ENCODE assay signal across 1 cellular context in the genomic region with DNA sequence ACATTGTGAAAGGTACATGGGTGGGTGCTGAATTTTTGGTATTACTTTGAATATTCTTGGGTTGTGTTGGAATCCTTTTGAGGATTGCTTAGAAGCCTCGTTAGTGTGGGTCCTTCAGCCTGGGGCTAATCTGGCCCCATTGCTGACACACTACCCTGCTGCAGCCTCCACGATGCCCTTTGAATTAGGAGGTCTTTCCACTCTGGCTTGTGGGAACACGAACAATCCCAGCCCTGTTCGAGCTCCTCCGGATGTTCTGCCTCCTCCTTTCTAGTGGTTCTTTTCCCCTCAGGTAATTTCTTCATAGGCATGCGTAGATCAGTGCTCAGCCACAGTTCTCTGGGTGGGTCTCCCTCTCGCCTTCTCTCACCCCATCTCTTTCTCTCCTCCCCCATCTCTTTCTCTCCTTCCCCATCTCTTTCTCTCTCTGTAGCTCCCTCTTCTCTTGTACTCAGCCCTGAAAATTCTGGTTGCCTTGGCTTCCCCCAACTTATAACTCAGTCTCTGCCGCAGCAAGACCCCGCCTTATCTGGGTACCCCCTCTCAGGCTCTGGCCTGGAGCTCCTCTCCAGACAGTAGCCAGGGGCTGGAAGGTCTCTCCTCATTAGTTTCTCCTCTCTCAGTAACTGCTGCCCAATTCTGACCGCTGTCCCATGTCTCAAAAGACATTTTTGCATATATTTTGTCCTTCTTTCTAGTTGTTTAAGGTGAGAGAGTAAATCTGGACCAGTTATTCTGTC.
TF ChIP-seq lines count a peak whose summit lies in the region.

No MANE protein-coding gene starts in this region.

TF ChIP-seq in GM23338, 12 proteins besides CTCF, POLR2A, EP300 and RAD21 (continued from another document):
- TF ChIP-seq, protein P1, sequence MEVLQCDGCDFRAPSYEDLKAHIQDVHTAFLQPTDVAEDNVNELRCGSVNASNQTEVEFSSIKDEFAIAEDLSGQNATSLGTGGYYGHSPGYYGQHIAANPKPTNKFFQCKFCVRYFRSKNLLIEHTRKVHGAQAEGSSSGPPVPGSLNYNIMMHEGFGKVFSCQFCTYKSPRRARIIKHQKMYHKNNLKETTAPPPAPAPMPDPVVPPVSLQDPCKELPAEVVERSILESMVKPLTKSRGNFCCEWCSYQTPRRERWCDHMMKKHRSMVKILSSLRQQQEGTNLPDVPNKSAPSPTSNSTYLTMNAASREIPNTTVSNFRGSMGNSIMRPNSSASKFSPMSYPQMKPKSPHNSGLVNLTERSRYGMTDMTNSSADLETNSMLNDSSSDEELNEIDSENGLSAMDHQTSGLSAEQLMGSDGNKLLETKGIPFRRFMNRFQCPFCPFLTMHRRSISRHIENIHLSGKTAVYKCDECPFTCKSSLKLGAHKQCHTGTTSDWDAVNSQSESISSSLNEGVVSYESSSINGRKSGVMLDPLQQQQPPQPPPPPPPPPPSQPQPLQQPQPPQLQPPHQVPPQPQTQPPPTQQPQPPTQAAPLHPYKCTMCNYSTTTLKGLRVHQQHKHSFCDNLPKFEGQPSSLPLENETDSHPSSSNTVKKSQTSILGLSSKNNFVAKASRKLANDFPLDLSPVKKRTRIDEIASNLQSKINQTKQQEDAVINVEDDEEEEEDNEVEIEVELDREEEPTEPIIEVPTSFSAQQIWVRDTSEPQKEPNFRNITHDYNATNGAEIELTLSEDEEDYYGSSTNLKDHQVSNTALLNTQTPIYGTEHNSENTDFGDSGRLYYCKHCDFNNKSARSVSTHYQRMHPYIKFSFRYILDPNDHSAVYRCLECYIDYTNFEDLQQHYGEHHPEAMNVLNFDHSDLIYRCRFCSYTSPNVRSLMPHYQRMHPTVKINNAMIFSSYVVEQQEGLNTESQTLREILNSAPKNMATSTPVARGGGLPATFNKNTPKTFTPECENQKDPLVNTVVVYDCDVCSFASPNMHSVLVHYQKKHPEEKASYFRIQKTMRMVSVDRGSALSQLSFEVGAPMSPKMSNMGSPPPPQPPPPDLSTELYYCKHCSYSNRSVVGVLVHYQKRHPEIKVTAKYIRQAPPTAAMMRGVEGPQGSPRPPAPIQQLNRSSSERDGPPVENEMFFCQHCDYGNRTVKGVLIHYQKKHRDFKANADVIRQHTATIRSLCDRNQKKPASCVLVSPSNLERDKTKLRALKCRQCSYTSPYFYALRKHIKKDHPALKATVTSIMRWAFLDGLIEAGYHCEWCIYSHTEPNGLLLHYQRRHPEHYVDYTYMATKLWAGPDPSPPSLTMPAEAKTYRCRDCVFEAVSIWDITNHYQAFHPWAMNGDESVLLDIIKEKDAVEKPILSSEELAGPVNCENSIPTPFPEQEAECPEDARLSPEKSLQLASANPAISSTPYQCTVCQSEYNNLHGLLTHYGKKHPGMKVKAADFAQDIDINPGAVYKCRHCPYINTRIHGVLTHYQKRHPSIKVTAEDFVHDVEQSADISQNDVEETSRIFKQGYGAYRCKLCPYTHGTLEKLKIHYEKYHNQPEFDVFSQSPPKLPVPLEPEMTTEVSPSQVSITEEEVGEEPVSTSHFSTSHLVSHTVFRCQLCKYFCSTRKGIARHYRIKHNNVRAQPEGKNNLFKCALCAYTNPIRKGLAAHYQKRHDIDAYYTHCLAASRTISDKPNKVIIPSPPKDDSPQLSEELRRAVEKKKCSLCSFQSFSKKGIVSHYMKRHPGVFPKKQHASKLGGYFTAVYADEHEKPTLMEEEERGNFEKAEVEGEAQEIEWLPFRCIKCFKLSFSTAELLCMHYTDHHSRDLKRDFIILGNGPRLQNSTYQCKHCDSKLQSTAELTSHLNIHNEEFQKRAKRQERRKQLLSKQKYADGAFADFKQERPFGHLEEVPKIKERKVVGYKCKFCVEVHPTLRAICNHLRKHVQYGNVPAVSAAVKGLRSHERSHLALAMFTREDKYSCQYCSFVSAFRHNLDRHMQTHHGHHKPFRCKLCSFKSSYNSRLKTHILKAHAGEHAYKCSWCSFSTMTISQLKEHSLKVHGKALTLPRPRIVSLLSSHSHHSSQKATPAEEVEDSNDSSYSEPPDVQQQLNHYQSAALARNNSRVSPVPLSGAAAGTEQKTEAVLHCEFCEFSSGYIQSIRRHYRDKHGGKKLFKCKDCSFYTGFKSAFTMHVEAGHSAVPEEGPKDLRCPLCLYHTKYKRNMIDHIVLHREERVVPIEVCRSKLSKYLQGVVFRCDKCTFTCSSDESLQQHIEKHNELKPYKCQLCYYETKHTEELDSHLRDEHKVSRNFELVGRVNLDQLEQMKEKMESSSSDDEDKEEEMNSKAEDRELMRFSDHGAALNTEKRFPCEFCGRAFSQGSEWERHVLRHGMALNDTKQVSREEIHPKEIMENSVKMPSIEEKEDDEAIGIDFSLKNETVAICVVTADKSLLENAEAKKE (CRISPR knock-in tag; IDR thresholded peaks at IDR 0.05): no peak
- TF ChIP-seq ZNF114 (CRISPR knock-in tag; IDR thresholded peaks at IDR 0.05) (no peak), POLR2AphosphoS5 (IDR thresholded peaks at IDR 0.05; ENCODE audit: low read depth) (no peak), JUNB (IDR thresholded peaks at IDR 0.05; ENCODE audit: unreplicated experiment) (no peak)
- TF ChIP-seq, protein P2, sequence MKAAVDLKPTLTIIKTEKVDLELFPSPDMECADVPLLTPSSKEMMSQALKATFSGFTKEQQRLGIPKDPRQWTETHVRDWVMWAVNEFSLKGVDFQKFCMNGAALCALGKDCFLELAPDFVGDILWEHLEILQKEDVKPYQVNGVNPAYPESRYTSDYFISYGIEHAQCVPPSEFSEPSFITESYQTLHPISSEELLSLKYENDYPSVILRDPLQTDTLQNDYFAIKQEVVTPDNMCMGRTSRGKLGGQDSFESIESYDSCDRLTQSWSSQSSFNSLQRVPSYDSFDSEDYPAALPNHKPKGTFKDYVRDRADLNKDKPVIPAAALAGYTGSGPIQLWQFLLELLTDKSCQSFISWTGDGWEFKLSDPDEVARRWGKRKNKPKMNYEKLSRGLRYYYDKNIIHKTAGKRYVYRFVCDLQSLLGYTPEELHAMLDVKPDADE (IDR thresholded peaks at IDR 0.05): no peak
- TF ChIP-seq, protein P3, sequence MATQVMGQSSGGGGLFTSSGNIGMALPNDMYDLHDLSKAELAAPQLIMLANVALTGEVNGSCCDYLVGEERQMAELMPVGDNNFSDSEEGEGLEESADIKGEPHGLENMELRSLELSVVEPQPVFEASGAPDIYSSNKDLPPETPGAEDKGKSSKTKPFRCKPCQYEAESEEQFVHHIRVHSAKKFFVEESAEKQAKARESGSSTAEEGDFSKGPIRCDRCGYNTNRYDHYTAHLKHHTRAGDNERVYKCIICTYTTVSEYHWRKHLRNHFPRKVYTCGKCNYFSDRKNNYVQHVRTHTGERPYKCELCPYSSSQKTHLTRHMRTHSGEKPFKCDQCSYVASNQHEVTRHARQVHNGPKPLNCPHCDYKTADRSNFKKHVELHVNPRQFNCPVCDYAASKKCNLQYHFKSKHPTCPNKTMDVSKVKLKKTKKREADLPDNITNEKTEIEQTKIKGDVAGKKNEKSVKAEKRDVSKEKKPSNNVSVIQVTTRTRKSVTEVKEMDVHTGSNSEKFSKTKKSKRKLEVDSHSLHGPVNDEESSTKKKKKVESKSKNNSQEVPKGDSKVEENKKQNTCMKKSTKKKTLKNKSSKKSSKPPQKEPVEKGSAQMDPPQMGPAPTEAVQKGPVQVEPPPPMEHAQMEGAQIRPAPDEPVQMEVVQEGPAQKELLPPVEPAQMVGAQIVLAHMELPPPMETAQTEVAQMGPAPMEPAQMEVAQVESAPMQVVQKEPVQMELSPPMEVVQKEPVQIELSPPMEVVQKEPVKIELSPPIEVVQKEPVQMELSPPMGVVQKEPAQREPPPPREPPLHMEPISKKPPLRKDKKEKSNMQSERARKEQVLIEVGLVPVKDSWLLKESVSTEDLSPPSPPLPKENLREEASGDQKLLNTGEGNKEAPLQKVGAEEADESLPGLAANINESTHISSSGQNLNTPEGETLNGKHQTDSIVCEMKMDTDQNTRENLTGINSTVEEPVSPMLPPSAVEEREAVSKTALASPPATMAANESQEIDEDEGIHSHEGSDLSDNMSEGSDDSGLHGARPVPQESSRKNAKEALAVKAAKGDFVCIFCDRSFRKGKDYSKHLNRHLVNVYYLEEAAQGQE (IDR thresholded peaks at IDR 0.05; ENCODE audit: unreplicated experiment): no peak
